18 cellular contexts compared by ENCODE assay signal in genomic region chr4:16218950-16219349, GRCh38. TPM values are rescaled to one million over a fixed set of nuclear protein-coding genes. Genes with fewer than 3 reads are reported as not detected.
DNase-seq lines count a peak whose midpoint lies in the region; ATAC-seq, FAIRE-seq and TF ChIP-seq lines count a peak whose summit lies in the region.
"Had no signal": no experiment of that assay in that cellular context is flagged by ENCODE, and none has a peak within 500 bp of the region (broad histone marks: within the 10 kb centered on the region; RNA-seq: fewer than 3 reads in every experiment).

No MANE protein-coding gene starts in this region.

- H3K4me1 ChIP-seq in HepG2 (ENCODE audit: insufficient read depth, low read length) = peaks cover 37% of the 10 kb centered on the region
- peaks cover 0 to 43% (median 20%) of the 10 kb centered on the region in 4 donors for H3K4me1 ChIP-seq in right lobe of liver
- H3K4me1 ChIP-seq in neutrophil (ENCODE audit: control insufficient read depth in 1 of 2, insufficient read depth in 1 of 2, low read depth in 1 of 2, low read length in 1 of 2) = peaks cover 35 to 49% of the 10 kb centered on the region in 2 experiments
- H3K4me1 ChIP-seq: BE2C had no signal

- TF ChIP-seq EP300 in HepG2 (IDR thresholded peaks at IDR 0.05; ENCODE audit: low read depth in 2 of 2, low read length in 2 of 2) (no peak), HepG2 (CRISPR knock-in tag; IDR thresholded peaks at IDR 0.05; ENCODE audit: borderline replicate concordance) (no peak)

- peaks cover 80% of the 10 kb centered on the region for H3K79me2 ChIP-seq in HepG2 (ENCODE audit: insufficient read depth, low read length)

- TF ChIP-seq CTCF in HepG2 (CRISPR knock-in tag; IDR thresholded peaks at IDR 0.05) = no peak
- TF ChIP-seq CTCF in right lobe of liver (IDR thresholded peaks at IDR 0.05) = no peak
- no peak for TF ChIP-seq CTCF in neutrophil (IDR thresholded peaks at IDR 0.05)
- TF ChIP-seq CTCF in GM10266 (IDR thresholded peaks at IDR 0.05; ENCODE audit: control insufficient read depth, insufficient read depth, low read depth, missing control alignments) = no peak

- no peak overlapping the region for H3K4me2 ChIP-seq in HepG2 (ENCODE audit: low read depth, low read length)

- FAIRE-seq in HepG2 (lab: Jason Lieb, UNC) = no peak
- FAIRE-seq in colon (lab: Jason Lieb, UNC) = peak; percentile 33
- FAIRE-seq: D721Med, G401.6, GM12892 had no signal

- H3K27ac ChIP-seq in HepG2 (ENCODE audit: extremely low read length, insufficient read depth, low read length) (no peak overlapping the region), right lobe of liver (no peak overlapping the region), neutrophil (peak overlapping the region; percentile 28)
- H3K27ac ChIP-seq: GM23248, HL-60 had no signal

- no peak for DNase-seq in HepG2 (ENCODE audit: low spot score)
- DNase-seq in right lobe of liver = no peak
- no peak for DNase-seq in GM10266 (ENCODE audit: extremely low spot score)
- no peak for DNase-seq in NCI-H226
- DNase-seq: BE2C; C1 segment of cervical spinal cord; Caco-2; CD4-positive, alpha-beta T cell; GM23248; IMR-90 had no signal

- no peak overlapping the region for H3K4me3 ChIP-seq in HepG2 (replicated peaks in 1 of 3; ENCODE audit: insufficient read depth in 1 of 3, low read depth in 2 of 3, low read length in 3 of 3)
- H3K4me3 ChIP-seq in right lobe of liver = no peak overlapping the region
- H3K4me3 ChIP-seq in neutrophil (ENCODE audit: low read depth in 1 of 2, low read length in 1 of 2) = no peak overlapping the region
- H3K4me3 ChIP-seq: GM23248, HAP-1 had no signal

- ATAC-seq in HepG2 (no peak), right lobe of liver (no peak), HG03095 (IDR thresholded peaks at IDR 0.05; ENCODE audit: unreplicated experiment) (no peak)

- in situ Hi-C loops in HepG2 (cut with HindIII; ENCODE audit: extremely low pct_ligation_motif_present, low pct_unique_long_range_greater_than_20kb) = loop anchor here (10.0 kb wide), 1 partner anchor 46 kb away; no protein-coding TSS in a partner anchor

- no peak overlapping the region for H3K9ac ChIP-seq in HepG2 (ENCODE audit: insufficient read depth, low read depth, low read length)
- H3K9ac ChIP-seq: GM23248 had no signal

- no peak for TF ChIP-seq POLR2A in HepG2 (IDR thresholded peaks at IDR 0.05; ENCODE audit: insufficient read depth in 1 of 2, low read depth in 2 of 2, low read length in 2 of 2)
- no peak for TF ChIP-seq POLR2A in right lobe of liver (IDR thresholded peaks at IDR 0.05)

- H3K9me3 ChIP-seq in HepG2 (ENCODE audit: low read length) = no peaks in the 10 kb centered on the region
- H3K9me3 ChIP-seq in right lobe of liver = no peaks in the 10 kb centered on the region
- H3K9me3 ChIP-seq in neutrophil = no peaks in the 10 kb centered on the region
- H3K9me3 ChIP-seq: BE2C, Caco-2, HAP-1 had no signal

- no TSS peak for BruUV-seq in HepG2 (replicated peaks; lab: Mats Ljungman, UMichigan)

- peaks cover 16% of the 10 kb centered on the region for H4K20me1 ChIP-seq in HepG2 (ENCODE audit: insufficient read depth, low read length)

- POLR2A ChIA-PET in HepG2 (lab: Yijun Ruan, JAX) = no interaction called here

- H3K36me3 ChIP-seq in HepG2 (replicated peaks in 1 of 2; ENCODE audit: control insufficient read depth in 1 of 2, insufficient read depth in 2 of 2, low read length in 2 of 2) = peaks cover 1 to 14% of the 10 kb centered on the region in 2 experiments; a peak in 2 of 5 replicates
- H3K36me3 ChIP-seq in right lobe of liver = no peaks in the 10 kb centered on the region
- H3K36me3 ChIP-seq in neutrophil = peaks cover 7% of the 10 kb centered on the region
- H3K36me3 ChIP-seq: HAP-1 had no signal

- H2AFZ ChIP-seq in HepG2 (ENCODE audit: low read length) = no peak overlapping the region
- H2AFZ ChIP-seq: GM23248 had no signal

- intact Hi-C loops in HepG2 (cut with micrococcal nuclease; ENCODE audit: unreplicated experiment) = no loop called here
- intact Hi-C loops in right lobe of liver (cut with DNase I) = no loop called here

- CTCF ChIA-PET in HepG2 (lab: Yijun Ruan, JAX; ENCODE audit: low intra/inter-chr PET ratio, low total read pairs) = no interaction called here

- H3K27me3 ChIP-seq in HepG2 (ENCODE audit: control insufficient read depth in 1 of 2, insufficient read depth in 2 of 2, low read length in 2 of 2) = no peaks in the 10 kb centered on the region
- H3K27me3 ChIP-seq in right lobe of liver = no peaks in the 10 kb centered on the region
- no peaks in the 10 kb centered on the region for H3K27me3 ChIP-seq in neutrophil
- H3K27me3 ChIP-seq: BE2C had no signal

- no peak for TF ChIP-seq RAD21 in HepG2 (CRISPR knock-in tag; IDR thresholded peaks at IDR 0.05)

TF ChIP-seq in HepG2, 621 proteins besides CTCF, POLR2A, EP300 and RAD21 (continues in another document):
- TF ChIP-seq SRSF1 (optimal IDR thresholded peaks at IDR 0.05; ENCODE audit: low read depth, low read length) (no peak), ZNF629 (CRISPR knock-in tag; conservative IDR thresholded peaks at IDR 0.05) (peak; percentile 89), SOX5 (CRISPR knock-in tag; IDR thresholded peaks at IDR 0.05; ENCODE audit: borderline replicate concordance) (no peak), SOX6 (IDR thresholded peaks at IDR 0.05) (no peak), SOX6 (CRISPR knock-in tag; IDR thresholded peaks at IDR 0.05) (no peak), ZBTB7B (CRISPR knock-in tag; IDR thresholded peaks at IDR 0.05) (no peak), KDM1A (CRISPR knock-in tag; IDR thresholded peaks at IDR 0.05) (no peak), ZNF841 (CRISPR knock-in tag; IDR thresholded peaks at IDR 0.05; ENCODE audit: borderline replicate concordance) (no peak)
- TF ChIP-seq, protein P1, sequence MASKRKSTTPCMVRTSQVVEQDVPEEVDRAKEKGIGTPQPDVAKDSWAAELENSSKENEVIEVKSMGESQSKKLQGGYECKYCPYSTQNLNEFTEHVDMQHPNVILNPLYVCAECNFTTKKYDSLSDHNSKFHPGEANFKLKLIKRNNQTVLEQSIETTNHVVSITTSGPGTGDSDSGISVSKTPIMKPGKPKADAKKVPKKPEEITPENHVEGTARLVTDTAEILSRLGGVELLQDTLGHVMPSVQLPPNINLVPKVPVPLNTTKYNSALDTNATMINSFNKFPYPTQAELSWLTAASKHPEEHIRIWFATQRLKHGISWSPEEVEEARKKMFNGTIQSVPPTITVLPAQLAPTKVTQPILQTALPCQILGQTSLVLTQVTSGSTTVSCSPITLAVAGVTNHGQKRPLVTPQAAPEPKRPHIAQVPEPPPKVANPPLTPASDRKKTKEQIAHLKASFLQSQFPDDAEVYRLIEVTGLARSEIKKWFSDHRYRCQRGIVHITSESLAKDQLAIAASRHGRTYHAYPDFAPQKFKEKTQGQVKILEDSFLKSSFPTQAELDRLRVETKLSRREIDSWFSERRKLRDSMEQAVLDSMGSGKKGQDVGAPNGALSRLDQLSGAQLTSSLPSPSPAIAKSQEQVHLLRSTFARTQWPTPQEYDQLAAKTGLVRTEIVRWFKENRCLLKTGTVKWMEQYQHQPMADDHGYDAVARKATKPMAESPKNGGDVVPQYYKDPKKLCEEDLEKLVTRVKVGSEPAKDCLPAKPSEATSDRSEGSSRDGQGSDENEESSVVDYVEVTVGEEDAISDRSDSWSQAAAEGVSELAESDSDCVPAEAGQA (IDR thresholded peaks at IDR 0.05; ENCODE audit: low read depth) = no peak
- TF ChIP-seq, protein P1 (CRISPR knock-in tag; IDR thresholded peaks at IDR 0.05; ENCODE audit: borderline replicate concordance) = no peak

RNA-seq across cellular contexts. Expression of gene TAPT1, which starts 7.3 kb away (rescaled TPM):
- 16.3 and 24.5 TPM in 2 replicates for total RNA-seq in HepG2 (2016; rRNA removed; fragmentation: Illumina TruSeq; extraction: Trizol)
- total RNA-seq in HepG2 (2016; cell fraction: cytosol; rRNA removed; fragmentation: Illumina TruSeq; extraction: Trizol; ENCODE audit: low read depth) = 3.1 and 5.0 TPM in 2 replicates
- 11.6 and 24.9 TPM in 2 replicates for total RNA-seq in HepG2 (2016; cell fraction: insoluble cytoplasmic fraction; rRNA removed; fragmentation: Illumina TruSeq; extraction: Trizol)
- total RNA-seq in HepG2 (2016; cell fraction: membrane; rRNA removed; fragmentation: Illumina TruSeq; extraction: Trizol) = 10.7 and 11.1 TPM in 2 replicates
- total RNA-seq in HepG2 (2016; cell fraction: nucleus; rRNA removed; fragmentation: Illumina TruSeq; extraction: Trizol) = 37.3 and 37.6 TPM in 2 replicates
- 23.3 and 25.3 TPM in 2 replicates for polyA plus RNA-seq in HepG2 (2011; rRNA removed)
- polyA plus RNA-seq in HepG2 (2011; cell fraction: cytosol; rRNA removed) = 8.3 and 13.6 TPM in 2 replicates
- polyA plus RNA-seq in HepG2 (2011; cell fraction: nucleus; rRNA removed) = 30.6 and 35.1 TPM in 2 replicates
- polyA plus RNA-seq in HepG2 (2012) = 19.8 and 24.0 TPM in 2 replicates
- 2.9 and 3.6 TPM in 2 replicates for polyA plus RNA-seq in HepG2 (2016; cell fraction: cytosol; fragmentation: Illumina TruSeq; extraction: Trizol; ENCODE audit: low read depth)
- 10.6 and 12.6 TPM in 2 replicates for polyA plus RNA-seq in HepG2 (2016; cell fraction: insoluble cytoplasmic fraction; fragmentation: Illumina TruSeq; extraction: Trizol; ENCODE audit: low read depth)
- 6.8 and 7.3 TPM in 2 replicates for polyA plus RNA-seq in HepG2 (2016; cell fraction: membrane; fragmentation: Illumina TruSeq; extraction: Trizol; ENCODE audit: low read depth)
- 51.8 and 52.9 TPM in 2 replicates for polyA plus RNA-seq in HepG2 (2016; cell fraction: nucleus; fragmentation: Illumina TruSeq; extraction: Trizol; ENCODE audit: insufficient read depth, low read depth)
- 15.2 and 37.2 TPM in 2 replicates for polyA minus RNA-seq in HepG2 (2011; rRNA and poly(A)+ RNA removed; ENCODE audit: low replicate concordance)
- 17.0 and 19.9 TPM in 2 replicates for polyA minus RNA-seq in HepG2 (2011; cell fraction: cytosol; rRNA and poly(A)+ RNA removed)
- polyA minus RNA-seq in HepG2 (2011; cell fraction: nucleus; rRNA and poly(A)+ RNA removed) = 102 TPM in 2 replicates
- 10 to 100 TPM; 10.8 to 57.3 (median 40.1) TPM for total RNA-seq in right lobe of liver
